1 cellular context compared by ENCODE assay signal in the genomic region with DNA sequence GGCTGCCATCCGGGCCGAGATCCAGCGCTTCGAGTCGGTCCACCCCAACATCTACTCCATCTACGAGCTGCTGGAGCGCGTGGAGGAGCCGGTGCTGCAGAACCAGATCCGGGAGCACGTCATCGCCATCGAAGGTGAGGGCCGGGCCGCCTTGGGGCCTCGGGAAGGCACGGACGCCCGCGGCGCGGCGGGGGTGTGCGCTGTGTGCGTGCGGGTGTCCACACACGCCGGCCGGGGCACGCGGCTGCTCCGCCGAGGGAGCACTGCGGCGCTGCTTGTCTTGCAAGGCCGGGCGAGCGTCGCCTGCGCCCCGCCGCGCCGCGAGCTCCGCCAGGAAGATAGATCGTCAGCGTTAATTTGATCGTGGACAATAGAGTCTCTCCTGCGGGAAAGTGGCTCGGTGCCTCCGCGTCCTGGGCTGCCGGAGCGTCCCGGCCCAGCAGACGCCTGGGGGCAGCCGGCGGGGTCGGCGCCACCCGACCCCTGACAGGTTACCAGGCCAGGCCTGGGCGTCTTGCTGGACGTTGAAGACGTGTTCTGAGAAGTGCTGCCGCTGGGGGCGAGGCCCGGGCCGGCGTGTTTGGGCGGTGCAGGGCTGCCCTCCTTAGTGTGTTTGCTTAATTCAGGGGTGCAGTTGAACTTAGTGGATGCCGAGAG.
A peak's percentile ranks its signal among the peaks of the same experiment; 100 is the strongest.
TF ChIP-seq lines count a peak whose summit lies in the region.

No MANE protein-coding gene starts in this region.

TF ChIP-seq in HepG2, 621 proteins besides CTCF, POLR2A, EP300 and RAD21 (continued from another document and continues in another):
- TF ChIP-seq, protein P1, sequence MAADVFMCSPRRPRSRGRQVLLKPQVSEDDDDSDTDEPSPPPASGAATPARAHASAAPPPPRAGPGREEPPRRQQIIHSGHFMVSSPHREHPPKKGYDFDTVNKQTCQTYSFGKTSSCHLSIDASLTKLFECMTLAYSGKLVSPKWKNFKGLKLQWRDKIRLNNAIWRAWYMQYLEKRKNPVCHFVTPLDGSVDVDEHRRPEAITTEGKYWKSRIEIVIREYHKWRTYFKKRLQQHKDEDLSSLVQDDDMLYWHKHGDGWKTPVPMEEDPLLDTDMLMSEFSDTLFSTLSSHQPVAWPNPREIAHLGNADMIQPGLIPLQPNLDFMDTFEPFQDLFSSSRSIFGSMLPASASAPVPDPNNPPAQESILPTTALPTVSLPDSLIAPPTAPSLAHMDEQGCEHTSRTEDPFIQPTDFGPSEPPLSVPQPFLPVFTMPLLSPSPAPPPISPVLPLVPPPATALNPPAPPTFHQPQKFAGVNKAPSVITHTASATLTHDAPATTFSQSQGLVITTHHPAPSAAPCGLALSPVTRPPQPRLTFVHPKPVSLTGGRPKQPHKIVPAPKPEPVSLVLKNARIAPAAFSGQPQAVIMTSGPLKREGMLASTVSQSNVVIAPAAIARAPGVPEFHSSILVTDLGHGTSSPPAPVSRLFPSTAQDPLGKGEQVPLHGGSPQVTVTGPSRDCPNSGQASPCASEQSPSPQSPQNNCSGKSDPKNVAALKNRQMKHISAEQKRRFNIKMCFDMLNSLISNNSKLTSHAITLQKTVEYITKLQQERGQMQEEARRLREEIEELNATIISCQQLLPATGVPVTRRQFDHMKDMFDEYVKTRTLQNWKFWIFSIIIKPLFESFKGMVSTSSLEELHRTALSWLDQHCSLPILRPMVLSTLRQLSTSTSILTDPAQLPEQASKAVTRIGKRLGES (CRISPR knock-in tag; IDR thresholded peaks at IDR 0.05; ENCODE audit: borderline replicate concordance) = no peak
- TF ChIP-seq HES4 (CRISPR knock-in tag; IDR thresholded peaks at IDR 0.05; ENCODE audit: borderline replicate concordance) (no peak), KAT7 (CRISPR knock-in tag; IDR thresholded peaks at IDR 0.05; ENCODE audit: borderline replicate concordance) (peak; percentile 71; the same call in 1 of the 2 replicates), ZNF788 (CRISPR knock-in tag; IDR thresholded peaks at IDR 0.05; ENCODE audit: borderline replicate concordance) (peak; percentile 47; the same call in 1 of the 2 replicates), CENPX (CRISPR knock-in tag; IDR thresholded peaks at IDR 0.05) (no peak), ZNF296 (CRISPR knock-in tag; conservative IDR thresholded peaks at IDR 0.05) (no peak), TGIF2 (CRISPR knock-in tag; IDR thresholded peaks at IDR 0.05) (no peak; the same call in 1 of the 2 replicates), ZNF737 (CRISPR knock-in tag; IDR thresholded peaks at IDR 0.05; ENCODE audit: borderline replicate concordance) (peak; percentile 29; the same call in 1 of the 2 replicates), TMF1 (CRISPR knock-in tag; IDR thresholded peaks at IDR 0.05; ENCODE audit: low read depth) (no peak), PHF5A (CRISPR knock-in tag; IDR thresholded peaks at IDR 0.05; ENCODE audit: low read depth, unreplicated experiment) (no peak), KMT2B (CRISPR knock-in tag; IDR thresholded peaks at IDR 0.05) (no peak), TEAD3 (CRISPR knock-in tag; optimal IDR thresholded peaks at IDR 0.05; ENCODE audit: borderline replicate concordance) (no peak), RCOR2 (CRISPR knock-in tag; IDR thresholded peaks at IDR 0.05) (no peak), TCF12 (IDR thresholded peaks at IDR 0.05) (no peak), TCF12 (CRISPR knock-in tag; IDR thresholded peaks at IDR 0.05) (no peak; the same call in 1 of the 2 replicates), SCMH1 (CRISPR knock-in tag; IDR thresholded peaks at IDR 0.05; ENCODE audit: borderline replicate concordance) (no peak), ZSCAN29 (CRISPR knock-in tag; conservative IDR thresholded peaks at IDR 0.05) (0 out of 2 replicates have a peak, but pooled peaks have one; percentile 52), NFE2 (CRISPR knock-in tag; IDR thresholded peaks at IDR 0.05) (no peak), ZNF138 (CRISPR knock-in tag; IDR thresholded peaks at IDR 0.05; ENCODE audit: low read depth) (no peak), NCOA2 (CRISPR knock-in tag; IDR thresholded peaks at IDR 0.05) (no peak), SMARCE1 (IDR thresholded peaks at IDR 0.05; ENCODE audit: borderline replicate concordance) (no peak), ADNP (CRISPR knock-in tag; IDR thresholded peaks at IDR 0.05) (no peak), FOXK1 (CRISPR knock-in tag; IDR thresholded peaks at IDR 0.05; ENCODE audit: borderline replicate concordance, low read depth) (no peak), TRIM24 (CRISPR knock-in tag; IDR thresholded peaks at IDR 0.05) (no peak), HDAC6 (IDR thresholded peaks at IDR 0.05; ENCODE audit: low read depth, low read length) (no peak), ISL2 (CRISPR knock-in tag; IDR thresholded peaks at IDR 0.05) (no peak), POLR2AphosphoS2 (IDR thresholded peaks at IDR 0.05; ENCODE audit: low read depth, low read length) (no peak), TCF7L2 (IDR thresholded peaks at IDR 0.05; ENCODE audit: low read depth, low read length) (no peak), HNF4A (CRISPR knock-in tag; IDR thresholded peaks at IDR 0.05) (no peak), ZSCAN31 (CRISPR knock-in tag; IDR thresholded peaks at IDR 0.05; ENCODE audit: low read depth) (0 out of 2 replicates have a peak, but pooled peaks have one; percentile 84), ZKSCAN5 (CRISPR knock-in tag; IDR thresholded peaks at IDR 0.05) (no peak), ZNF510 (CRISPR knock-in tag; IDR thresholded peaks at IDR 0.05; ENCODE audit: low read depth) (no peak), SIX4 (CRISPR knock-in tag; IDR thresholded peaks at IDR 0.05) (no peak), ELF1 (CRISPR knock-in tag; IDR thresholded peaks at IDR 0.05) (no peak), NCOA5 (CRISPR knock-in tag; IDR thresholded peaks at IDR 0.05) (no peak), ZNF768 (CRISPR knock-in tag; IDR thresholded peaks at IDR 0.05) (no peak; the same call in 1 of the 2 replicates)
- TF ChIP-seq, protein P2, sequence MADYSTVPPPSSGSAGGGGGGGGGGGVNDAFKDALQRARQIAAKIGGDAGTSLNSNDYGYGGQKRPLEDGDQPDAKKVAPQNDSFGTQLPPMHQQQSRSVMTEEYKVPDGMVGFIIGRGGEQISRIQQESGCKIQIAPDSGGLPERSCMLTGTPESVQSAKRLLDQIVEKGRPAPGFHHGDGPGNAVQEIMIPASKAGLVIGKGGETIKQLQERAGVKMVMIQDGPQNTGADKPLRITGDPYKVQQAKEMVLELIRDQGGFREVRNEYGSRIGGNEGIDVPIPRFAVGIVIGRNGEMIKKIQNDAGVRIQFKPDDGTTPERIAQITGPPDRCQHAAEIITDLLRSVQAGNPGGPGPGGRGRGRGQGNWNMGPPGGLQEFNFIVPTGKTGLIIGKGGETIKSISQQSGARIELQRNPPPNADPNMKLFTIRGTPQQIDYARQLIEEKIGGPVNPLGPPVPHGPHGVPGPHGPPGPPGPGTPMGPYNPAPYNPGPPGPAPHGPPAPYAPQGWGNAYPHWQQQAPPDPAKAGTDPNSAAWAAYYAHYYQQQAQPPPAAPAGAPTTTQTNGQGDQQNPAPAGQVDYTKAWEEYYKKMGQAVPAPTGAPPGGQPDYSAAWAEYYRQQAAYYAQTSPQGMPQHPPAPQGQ (CRISPR knock-in tag; IDR thresholded peaks at IDR 0.05; ENCODE audit: borderline replicate concordance) = no peak
- TF ChIP-seq, protein P3, sequence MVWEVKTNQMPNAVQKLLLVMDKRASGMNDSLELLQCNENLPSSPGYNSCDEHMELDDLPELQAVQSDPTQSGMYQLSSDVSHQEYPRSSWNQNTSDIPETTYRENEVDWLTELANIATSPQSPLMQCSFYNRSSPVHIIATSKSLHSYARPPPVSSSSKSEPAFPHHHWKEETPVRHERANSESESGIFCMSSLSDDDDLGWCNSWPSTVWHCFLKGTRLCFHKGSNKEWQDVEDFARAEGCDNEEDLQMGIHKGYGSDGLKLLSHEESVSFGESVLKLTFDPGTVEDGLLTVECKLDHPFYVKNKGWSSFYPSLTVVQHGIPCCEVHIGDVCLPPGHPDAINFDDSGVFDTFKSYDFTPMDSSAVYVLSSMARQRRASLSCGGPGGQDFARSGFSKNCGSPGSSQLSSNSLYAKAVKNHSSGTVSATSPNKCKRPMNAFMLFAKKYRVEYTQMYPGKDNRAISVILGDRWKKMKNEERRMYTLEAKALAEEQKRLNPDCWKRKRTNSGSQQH (CRISPR knock-in tag; IDR thresholded peaks at IDR 0.05; ENCODE audit: low read depth) = no peak
- TF ChIP-seq, protein P4, sequence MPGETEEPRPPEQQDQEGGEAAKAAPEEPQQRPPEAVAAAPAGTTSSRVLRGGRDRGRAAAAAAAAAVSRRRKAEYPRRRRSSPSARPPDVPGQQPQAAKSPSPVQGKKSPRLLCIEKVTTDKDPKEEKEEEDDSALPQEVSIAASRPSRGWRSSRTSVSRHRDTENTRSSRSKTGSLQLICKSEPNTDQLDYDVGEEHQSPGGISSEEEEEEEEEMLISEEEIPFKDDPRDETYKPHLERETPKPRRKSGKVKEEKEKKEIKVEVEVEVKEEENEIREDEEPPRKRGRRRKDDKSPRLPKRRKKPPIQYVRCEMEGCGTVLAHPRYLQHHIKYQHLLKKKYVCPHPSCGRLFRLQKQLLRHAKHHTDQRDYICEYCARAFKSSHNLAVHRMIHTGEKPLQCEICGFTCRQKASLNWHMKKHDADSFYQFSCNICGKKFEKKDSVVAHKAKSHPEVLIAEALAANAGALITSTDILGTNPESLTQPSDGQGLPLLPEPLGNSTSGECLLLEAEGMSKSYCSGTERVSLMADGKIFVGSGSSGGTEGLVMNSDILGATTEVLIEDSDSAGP (CRISPR knock-in tag; IDR thresholded peaks at IDR 0.05; ENCODE audit: borderline replicate concordance) = peak; percentile 60; the same call in 1 of the 2 replicates
- TF ChIP-seq, protein P5, sequence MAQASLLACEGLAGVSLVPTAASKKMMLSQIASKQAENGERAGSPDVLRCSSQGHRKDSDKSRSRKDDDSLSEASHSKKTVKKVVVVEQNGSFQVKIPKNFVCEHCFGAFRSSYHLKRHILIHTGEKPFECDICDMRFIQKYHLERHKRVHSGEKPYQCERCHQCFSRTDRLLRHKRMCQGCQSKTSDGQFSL (CRISPR knock-in tag; IDR thresholded peaks at IDR 0.05) = 0 out of 2 replicates have a peak, but pooled peaks have one; percentile 19
- TF ChIP-seq, protein P6, sequence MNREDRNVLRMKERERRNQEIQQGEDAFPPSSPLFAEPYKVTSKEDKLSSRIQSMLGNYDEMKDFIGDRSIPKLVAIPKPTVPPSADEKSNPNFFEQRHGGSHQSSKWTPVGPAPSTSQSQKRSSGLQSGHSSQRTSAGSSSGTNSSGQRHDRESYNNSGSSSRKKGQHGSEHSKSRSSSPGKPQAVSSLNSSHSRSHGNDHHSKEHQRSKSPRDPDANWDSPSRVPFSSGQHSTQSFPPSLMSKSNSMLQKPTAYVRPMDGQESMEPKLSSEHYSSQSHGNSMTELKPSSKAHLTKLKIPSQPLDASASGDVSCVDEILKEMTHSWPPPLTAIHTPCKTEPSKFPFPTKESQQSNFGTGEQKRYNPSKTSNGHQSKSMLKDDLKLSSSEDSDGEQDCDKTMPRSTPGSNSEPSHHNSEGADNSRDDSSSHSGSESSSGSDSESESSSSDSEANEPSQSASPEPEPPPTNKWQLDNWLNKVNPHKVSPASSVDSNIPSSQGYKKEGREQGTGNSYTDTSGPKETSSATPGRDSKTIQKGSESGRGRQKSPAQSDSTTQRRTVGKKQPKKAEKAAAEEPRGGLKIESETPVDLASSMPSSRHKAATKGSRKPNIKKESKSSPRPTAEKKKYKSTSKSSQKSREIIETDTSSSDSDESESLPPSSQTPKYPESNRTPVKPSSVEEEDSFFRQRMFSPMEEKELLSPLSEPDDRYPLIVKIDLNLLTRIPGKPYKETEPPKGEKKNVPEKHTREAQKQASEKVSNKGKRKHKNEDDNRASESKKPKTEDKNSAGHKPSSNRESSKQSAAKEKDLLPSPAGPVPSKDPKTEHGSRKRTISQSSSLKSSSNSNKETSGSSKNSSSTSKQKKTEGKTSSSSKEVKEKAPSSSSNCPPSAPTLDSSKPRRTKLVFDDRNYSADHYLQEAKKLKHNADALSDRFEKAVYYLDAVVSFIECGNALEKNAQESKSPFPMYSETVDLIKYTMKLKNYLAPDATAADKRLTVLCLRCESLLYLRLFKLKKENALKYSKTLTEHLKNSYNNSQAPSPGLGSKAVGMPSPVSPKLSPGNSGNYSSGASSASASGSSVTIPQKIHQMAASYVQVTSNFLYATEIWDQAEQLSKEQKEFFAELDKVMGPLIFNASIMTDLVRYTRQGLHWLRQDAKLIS (CRISPR knock-in tag; IDR thresholded peaks at IDR 0.05) = no peak
- TF ChIP-seq, protein P7, sequence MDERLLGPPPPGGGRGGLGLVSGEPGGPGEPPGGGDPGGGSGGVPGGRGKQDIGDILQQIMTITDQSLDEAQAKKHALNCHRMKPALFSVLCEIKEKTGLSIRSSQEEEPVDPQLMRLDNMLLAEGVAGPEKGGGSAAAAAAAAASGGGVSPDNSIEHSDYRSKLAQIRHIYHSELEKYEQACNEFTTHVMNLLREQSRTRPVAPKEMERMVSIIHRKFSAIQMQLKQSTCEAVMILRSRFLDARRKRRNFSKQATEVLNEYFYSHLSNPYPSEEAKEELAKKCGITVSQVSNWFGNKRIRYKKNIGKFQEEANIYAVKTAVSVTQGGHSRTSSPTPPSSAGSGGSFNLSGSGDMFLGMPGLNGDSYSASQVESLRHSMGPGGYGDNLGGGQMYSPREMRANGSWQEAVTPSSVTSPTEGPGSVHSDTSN (CRISPR knock-in tag; IDR thresholded peaks at IDR 0.05) = no peak
- TF ChIP-seq, protein P8, sequence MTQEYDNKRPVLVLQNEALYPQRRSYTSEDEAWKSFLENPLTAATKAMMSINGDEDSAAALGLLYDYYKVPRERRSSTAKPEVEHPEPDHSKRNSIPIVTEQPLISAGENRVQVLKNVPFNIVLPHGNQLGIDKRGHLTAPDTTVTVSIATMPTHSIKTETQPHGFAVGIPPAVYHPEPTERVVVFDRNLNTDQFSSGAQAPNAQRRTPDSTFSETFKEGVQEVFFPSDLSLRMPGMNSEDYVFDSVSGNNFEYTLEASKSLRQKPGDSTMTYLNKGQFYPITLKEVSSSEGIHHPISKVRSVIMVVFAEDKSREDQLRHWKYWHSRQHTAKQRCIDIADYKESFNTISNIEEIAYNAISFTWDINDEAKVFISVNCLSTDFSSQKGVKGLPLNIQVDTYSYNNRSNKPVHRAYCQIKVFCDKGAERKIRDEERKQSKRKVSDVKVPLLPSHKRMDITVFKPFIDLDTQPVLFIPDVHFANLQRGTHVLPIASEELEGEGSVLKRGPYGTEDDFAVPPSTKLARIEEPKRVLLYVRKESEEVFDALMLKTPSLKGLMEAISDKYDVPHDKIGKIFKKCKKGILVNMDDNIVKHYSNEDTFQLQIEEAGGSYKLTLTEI (CRISPR knock-in tag; conservative IDR thresholded peaks at IDR 0.05) = no peak
- TF ChIP-seq, protein P9, sequence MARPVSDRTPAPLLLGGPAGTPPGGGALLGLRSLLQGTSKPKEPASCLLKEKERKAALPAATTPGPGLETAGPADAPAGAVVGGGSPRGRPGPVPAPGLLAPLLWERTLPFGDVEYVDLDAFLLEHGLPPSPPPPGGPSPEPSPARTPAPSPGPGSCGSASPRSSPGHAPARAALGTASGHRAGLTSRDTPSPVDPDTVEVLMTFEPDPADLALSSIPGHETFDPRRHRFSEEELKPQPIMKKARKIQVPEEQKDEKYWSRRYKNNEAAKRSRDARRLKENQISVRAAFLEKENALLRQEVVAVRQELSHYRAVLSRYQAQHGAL (CRISPR knock-in tag; IDR thresholded peaks at IDR 0.05; ENCODE audit: not compliant biosample characterization) = peak; percentile 80
- TF ChIP-seq, protein P10, sequence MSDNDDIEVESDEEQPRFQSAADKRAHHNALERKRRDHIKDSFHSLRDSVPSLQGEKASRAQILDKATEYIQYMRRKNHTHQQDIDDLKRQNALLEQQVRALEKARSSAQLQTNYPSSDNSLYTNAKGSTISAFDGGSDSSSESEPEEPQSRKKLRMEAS (IDR thresholded peaks at IDR 0.05) = peak; percentile 75
